8 cellular contexts compared by ENCODE assay signal in genomic region chr17:42997984-42998938, GRCh38. TPM values are rescaled to one million over a fixed set of nuclear protein-coding genes. Genes with fewer than 3 reads are reported as not detected.
A peak's percentile ranks its signal among the peaks of the same experiment; 100 is the strongest.
DNase-seq lines count a peak whose midpoint lies in the region; ATAC-seq and TF ChIP-seq lines count a peak whose summit lies in the region.

Gene RPL27 (plus strand): TSS chr17:42998419. CDS start chr17:42998751, 332 bp downstream.

- H3K27ac ChIP-seq in adipose tissue (ENCODE audit: low read depth, low read length) (peak within 1 kb of the TSS; percentile 82), heart left ventricle (peak within 1 kb of the TSS; percentile 26 to 97 (median 87)), upper lobe of right lung (peak within 1 kb of the TSS; percentile 96)

- TF ChIP-seq POLR2A in heart left ventricle (IDR thresholded peaks at IDR 0.05) = peak in 1 of 2 donors; percentile 89

- H3K36me3 ChIP-seq in heart left ventricle (peaks cover 0 to 54% (median 42%) of the 10 kb centered on the region in 9 donors), upper lobe of right lung (peaks cover 40% of the 10 kb centered on the region)

- ATAC-seq in HG02763 (IDR thresholded peaks at IDR 0.05; ENCODE audit: unreplicated experiment) (peak; percentile 93), heart left ventricle (peak; percentile 97 to 99 (median 98)), upper lobe of right lung (peak; percentile 98)

- H3K27me3 ChIP-seq in heart left ventricle = no peaks in the 10 kb centered on the region
- H3K27me3 ChIP-seq in upper lobe of right lung = no peaks in the 10 kb centered on the region

- peak; percentile 75 for TF ChIP-seq CTCF in GM12873 (IDR thresholded peaks at IDR 0.05; ENCODE audit: insufficient read depth, low read depth, low read length, missing control alignments)
- peak; percentile 79 to 98 (median 89) for TF ChIP-seq CTCF in heart left ventricle (IDR thresholded peaks at IDR 0.05)
- TF ChIP-seq CTCF in upper lobe of right lung (IDR thresholded peaks at IDR 0.05) = peak; percentile 93

- H3K4me1 ChIP-seq in heart left ventricle (peaks cover 7 to 40% (median 16%) of the 10 kb centered on the region in 12 donors), upper lobe of right lung (peaks cover 31% of the 10 kb centered on the region)

- DNase-seq in NCI-H1417 treated with DMSO at 0.1 percent for 48 hours (lab: John Stamatoyannopoulos, UW) = peak; percentile 98
- peak; percentile 98 for DNase-seq in T follicular helper cell (ENCODE audit: low read depth)
- peak; percentile 97 to 99 (median 98) for DNase-seq in heart left ventricle
- peak; percentile 97 to 100 (median 99) for DNase-seq in posterior cingulate gyrus
- DNase-seq in upper lobe of right lung = peak; percentile 97

- H3K4me3 ChIP-seq in heart left ventricle (peak within 1 kb of the TSS; percentile 50 to 94 (median 77)), upper lobe of right lung (peak within 1 kb of the TSS; percentile 91)

- H3K9me3 ChIP-seq in heart left ventricle (no peaks in the 10 kb centered on the region), upper lobe of right lung (no peaks in the 10 kb centered on the region)

- intact Hi-C loops in heart left ventricle (cut with DNase I) (loop anchor here in 2 of 10 donors (1.0 to 10.0 kb wide), 4 partner anchors 18 to 413 kb away; partner anchors contain the start of genes PTGES3L (in 2 of the 2), RUNDC1 (in 2 of the 2) and AARSD1 (in 1 of the 2)), posterior cingulate gyrus (cut with DNase I) (loop anchor here (1.0 to 5.0 kb wide), 2 partner anchors 34 to 156 kb away; partner anchors contain the start of genes AARSD1 and AOC2), upper lobe of right lung (cut with DNase I) (no loop called here)

- WGBS in adipose tissue, 3 donors = 0 to 1% (median 0%) methylated on average over 49 of the region's 49 CpGs
- WGBS in heart left ventricle, 4 donors = 0 to 1% (median 0%) methylated on average over 23 to 49 of the region's 49 CpGs

RNA-seq across cellular contexts. Expression of gene RPL27, which starts in this region (rescaled TPM):
- polyA plus RNA-seq in adipose tissue (1,000 to 10,000 TPM; 1,783 to 4,377 (median 3,127) TPM), heart left ventricle (1,000 to 10,000 TPM; 1,976 to 2,590 TPM)
- total RNA-seq in heart left ventricle (100 to 1,000 TPM; 477 to 796 (median 664) TPM), upper lobe of right lung (752 TPM)

Comparison
In these comparisons a context has a peak if more than half of its experiments do, and no peak if none do; other contexts are left out.
1. Peak in every context shown above with its lines: DNase-seq, ATAC-seq, H3K4me3 ChIP-seq and H3K27ac ChIP-seq.